31 cellular contexts compared by ENCODE assay signal in the genomic region with DNA sequence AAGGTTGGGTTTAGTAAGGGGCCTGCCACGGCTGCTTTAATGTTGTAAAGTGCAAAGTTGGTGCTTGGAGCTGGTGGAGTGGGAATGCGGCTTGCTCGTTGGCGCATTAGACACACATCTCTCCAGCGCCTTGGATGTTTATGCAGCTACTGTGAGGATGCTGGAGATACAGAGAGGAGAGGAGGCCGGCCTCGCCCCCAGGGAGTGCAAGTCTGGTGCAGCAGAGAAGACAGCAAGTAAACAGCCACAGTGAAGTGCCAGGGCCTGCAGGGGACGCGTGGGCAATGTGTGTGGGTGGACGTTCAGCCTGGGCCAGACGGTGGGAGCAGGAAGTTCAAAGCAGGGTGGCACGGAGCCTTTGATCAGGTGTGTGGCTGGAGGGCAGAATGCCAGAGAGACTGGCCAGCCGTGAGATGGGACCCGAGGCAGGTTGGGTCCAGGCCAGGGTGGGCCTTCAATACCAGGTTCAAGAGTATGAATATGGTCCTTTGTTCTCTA.
A peak's percentile ranks its signal among the peaks of the same experiment; 100 is the strongest.
DNase-seq lines count a peak whose midpoint lies in the region; ATAC-seq, FAIRE-seq and TF ChIP-seq lines count a peak whose summit lies in the region.
"Had no signal": no experiment of that assay in that cellular context is flagged by ENCODE, and none has a peak within 500 bp of the region (broad histone marks: within the 10 kb centered on the region; RNA-seq: fewer than 3 reads in every experiment).

No MANE protein-coding gene starts in this region.

- TF ChIP-seq EP300 in K562 (IDR thresholded peaks at IDR 0.05; ENCODE audit: low read length) (no peak), sigmoid colon (IDR thresholded peaks at IDR 0.05) (no peak)

- H4K5ac ChIP-seq in H9 (ENCODE audit: insufficient read length, low read depth, low read length): no peak overlapping the region

- H3K9me3 ChIP-seq in H9 (ENCODE audit: control insufficient read depth, low read depth, low read length): no peaks in the 10 kb centered on the region
- H3K9me3 ChIP-seq in K562 (replicated peaks; ENCODE audit: control insufficient read depth, insufficient read depth, low read depth, low read length): no peaks in the 10 kb centered on the region
- peaks cover 0 to 2% (median 0%) of the 10 kb centered on the region in 4 donors for H3K9me3 ChIP-seq in sigmoid colon

- H3K9me3 Mint-ChIP-seq in H9 (peaks cover 5 to 16% of the 10 kb centered on the region in 2 experiments), mesothelial cell of epicardium (peaks cover 18% of the 10 kb centered on the region)

- in situ Hi-C loops in K562 (cut with MboI): no loop called here

- H3K4me2 ChIP-seq in H9 (ENCODE audit: insufficient read depth, insufficient read length, low read length): no peak overlapping the region
- no peak overlapping the region for H3K4me2 ChIP-seq in K562 (ENCODE audit: insufficient read depth, low read length)

- no peak overlapping the region for H2AK5ac ChIP-seq in H9 (ENCODE audit: insufficient read length, low read length)

- H3K27me3 ChIP-seq in H9 (ENCODE audit: insufficient read depth, low read length) (no peaks in the 10 kb centered on the region), K562 (ENCODE audit: control insufficient read depth in 2 of 2, insufficient read depth in 2 of 2, low read length in 2 of 2) (no peaks in the 10 kb centered on the region; a peak in 1 of 5 replicates), sigmoid colon (no peaks in the 10 kb centered on the region)

- CTCF ChIA-PET in K562 (lab: Yijun Ruan, JAX; ENCODE audit: low intra/inter-chr PET ratio): no interaction called here

- no peaks in the 10 kb centered on the region for H3K79me1 ChIP-seq in H9 (ENCODE audit: insufficient read depth, low read depth, low read length, poor library complexity, severe bottlenecking)

- no peak overlapping the region for H3K4me3 ChIP-seq in K562
- H3K4me3 ChIP-seq in sigmoid colon: no peak overlapping the region
- H3K4me3 ChIP-seq: left ventricle myocardium inferior, skin epidermis had no signal

- H3K79me2 ChIP-seq in H9 (ENCODE audit: insufficient read depth, low read length) (no peaks in the 10 kb centered on the region), K562 (ENCODE audit: control insufficient read depth, insufficient read depth, low read length) (no peaks in the 10 kb centered on the region)

- H3K18ac ChIP-seq in H9 (ENCODE audit: insufficient read length, low read depth, low read length): no peak overlapping the region

- TF ChIP-seq CTCF in H9 (conservative IDR thresholded peaks at IDR 0.05) (no peak), K562 (IDR thresholded peaks at IDR 0.05 in 2 of 3, conservative IDR thresholded peaks at IDR 0.05 in 1 of 3; ENCODE audit: insufficient read depth in 2 of 3, low read depth in 1 of 3, low read length in 3 of 3) (no peak), mesothelial cell of epicardium (IDR thresholded peaks at IDR 0.05; ENCODE audit: unreplicated experiment) (no peak), sigmoid colon (IDR thresholded peaks at IDR 0.05) (no peak)

- H2BK20ac ChIP-seq in H9 (ENCODE audit: low read depth, low read length, poor library complexity, severe bottlenecking): no peak overlapping the region

- H2BK15ac ChIP-seq in H9 (ENCODE audit: low read depth, low read length): no peak overlapping the region

- H3K9ac ChIP-seq in H9 (ENCODE audit: extremely low read depth, insufficient read length, low read length): no peak overlapping the region
- H3K9ac ChIP-seq in K562 (ENCODE audit: insufficient read depth in 1 of 2, low read depth in 2 of 2, low read length in 2 of 2): no peak overlapping the region

- H3K56ac ChIP-seq in H9 (ENCODE audit: insufficient read length, low read depth, low read length): no peak overlapping the region

- no TSS peak for BruUV-seq in K562 (replicated peaks; lab: Mats Ljungman, UMichigan)

- no peak overlapping the region for H3T11ph ChIP-seq in H9 (ENCODE audit: low read length)

- FAIRE-seq in K562 (lab: Jason Lieb, UNC): no peak
- FAIRE-seq: islet of Langerhans, RCC 7860 had no signal

- H3K4me3 Mint-ChIP-seq in H9 (no peak overlapping the region), mesothelial cell of epicardium (no peak overlapping the region)
- H3K4me3 Mint-ChIP-seq: activated CD4-positive, alpha-beta T cell treated with anti-CD3 and anti-CD28 coated beads, Interleukin-2, amount 10 ng/mL, durations not matched to agents 24 days and 14 days; activated naive CD8-positive, alpha-beta T cell treated with anti-CD3 and anti-CD28 coated beads for 36 hours; dendritic cell treated with granulocyte-macrophage colony-stimulating factor and Interleukin-4, amounts not matched to agents 40 ng/mL and 50 ng/mL, for 4 days; stimulated activated memory B cell treated with anti-CD40 and anti-IgM and Interleukin-4, amounts not matched to agents 10 μg/mL and 1 μg/mL and 100 μg/mL, for 72 hours; WTC11 had no signal

- peak overlapping the region; percentile 49 for H3K14ac ChIP-seq in H9 (ENCODE audit: insufficient read depth, low read length)

- peaks cover 23 to 28% of the 10 kb centered on the region in 2 experiments for H3K4me1 Mint-ChIP-seq in H9
- H3K4me1 Mint-ChIP-seq in mesothelial cell of epicardium: peaks cover 14% of the 10 kb centered on the region
- H3K4me1 Mint-ChIP-seq: activated naive CD8-positive, alpha-beta T cell treated with anti-CD3 and anti-CD28 coated beads for 36 hours; stimulated activated memory B cell treated with anti-CD40 and anti-IgM and Interleukin-4, amounts not matched to agents 10 μg/mL and 1 μg/mL and 100 μg/mL, for 72 hours had no signal

- no peaks in the 10 kb centered on the region for H4K20me1 ChIP-seq in H9 (ENCODE audit: control insufficient read depth, insufficient read depth, insufficient read length)
- no peaks in the 10 kb centered on the region for H4K20me1 ChIP-seq in K562 (replicated peaks; ENCODE audit: control insufficient read depth, insufficient read depth, low read length)

- H3K27ac ChIP-seq in H9 (ENCODE audit: insufficient read length, low read depth, low read length) (no peak overlapping the region), K562 (ENCODE audit: extremely low read depth, low read depth, low read length) (no peak overlapping the region), sigmoid colon (no peak overlapping the region)
- H3K27ac ChIP-seq: C4-2B, HL-60, left ventricle myocardium inferior, skin epidermis had no signal

- no peaks in the 10 kb centered on the region for H3K23me2 ChIP-seq in H9 (ENCODE audit: insufficient read length, low read depth, low read length, poor library complexity, severe bottlenecking)

- no peak overlapping the region for H2BK12ac ChIP-seq in H9 (ENCODE audit: insufficient read length, low read depth, low read length)

- H3K23ac ChIP-seq in H9 (ENCODE audit: insufficient read length, low read depth, low read length): no peak overlapping the region

- H3K4ac ChIP-seq in H9 (ENCODE audit: low read depth, low read length): no peak overlapping the region

- peaks cover 10% of the 10 kb centered on the region; the same call in 1 of the 2 replicates for H3K4me1 ChIP-seq in H9 (ENCODE audit: insufficient read depth, low read length)
- peaks cover 9 to 11% of the 10 kb centered on the region in 2 experiments; a peak in 4 of 5 replicates for H3K4me1 ChIP-seq in K562 (replicated peaks in 1 of 2; ENCODE audit: control insufficient read depth in 2 of 2, insufficient read depth in 2 of 2, low read length in 2 of 2)
- H3K4me1 ChIP-seq in sigmoid colon: no peaks in the 10 kb centered on the region
- H3K4me1 ChIP-seq: left ventricle myocardium inferior had no signal

- H3K27me3 Mint-ChIP-seq in H9 (ENCODE audit: low read depth) (no peaks in the 10 kb centered on the region; the same call in 1 of the 2 replicates), mesothelial cell of epicardium (ENCODE audit: low read depth) (no peaks in the 10 kb centered on the region)
- H3K27me3 Mint-ChIP-seq: activated naive CD8-positive, alpha-beta T cell treated with anti-CD3 and anti-CD28 coated beads for 36 hours had no signal

- H2AFZ ChIP-seq in H9 (ENCODE audit: low read length) (no peak overlapping the region), K562 (ENCODE audit: low read depth, low read length) (peak overlapping the region; percentile 87; the same call in 1 of the 2 replicates)

- no CpG with 5 or more reads among the region's 14 CpGs for WGBS in H9 (ENCODE audit: extremely low coverage, insufficient read length, low lambda C conversion rate)
- 48% methylated on average over 13 of the region's 14 CpGs for WGBS in K562 (ENCODE audit: insufficient coverage, low coverage, missing lambda C conversion rate)
- WGBS in sigmoid colon, 2 donors: 71 to 75% methylated on average over 14 of the region's 14 CpGs

- no peak overlapping the region for H4K8ac ChIP-seq in H9 (replicated peaks; ENCODE audit: insufficient read length, low read depth, low read length)

- H3K36me3 ChIP-seq in K562 (ENCODE audit: control insufficient read depth, insufficient read depth, low read length) (no peaks in the 10 kb centered on the region), sigmoid colon (no peaks in the 10 kb centered on the region)
- H3K36me3 ChIP-seq: left ventricle myocardium inferior had no signal

- intact Hi-C loops in K562 (cut with micrococcal nuclease) (no loop called here), sigmoid colon (cut with DNase I) (no loop called here)

- TF ChIP-seq RAD21 in K562 (CRISPR knock-in tag; conservative IDR thresholded peaks at IDR 0.05 in 1 of 2, IDR thresholded peaks at IDR 0.05 in 1 of 2): no peak

- H2BK120ac ChIP-seq in H9 (ENCODE audit: low read depth, low read length, poor library complexity, severe bottlenecking): no peak overlapping the region

- H4K91ac ChIP-seq in H9 (ENCODE audit: insufficient read length, low read depth, low read length): no peak overlapping the region

- H2BK5ac ChIP-seq in H9 (ENCODE audit: insufficient read length, low read length): no peak overlapping the region

- DNase-seq in H9: no peak
- DNase-seq in K562 (ENCODE audit: extremely low read depth in 1 of 4, low spot score in 3 of 4): no peak
- no peak for DNase-seq in mesothelial cell of epicardium (ENCODE audit: low spot score in 2 of 2, unreplicated experiment in 2 of 2)
- peak; percentile 46 for DNase-seq in sigmoid colon
- no peak for DNase-seq in NCI-H1105 (lab: John Stamatoyannopoulos, UW)
- DNase-seq in UCSD-AML1 (lab: John Stamatoyannopoulos, UW; ENCODE audit: unreplicated experiment): no peak
- no peak for DNase-seq in NOMO-1 treated with dmso at 0.1 percent for 144 hours (lab: John Stamatoyannopoulos, UW; ENCODE audit: unreplicated experiment)
- DNase-seq: activated CD4-positive, alpha-beta T cell treated with anti-CD3 and anti-CD28 coated beads, Interleukin-2, amount 10 ng/mL, durations not matched to agents 24 days and 14 days; activated CD8-positive, alpha-beta memory T cell treated with anti-CD3 and anti-CD28 coated beads for 24 hours; activated naive CD8-positive, alpha-beta T cell treated with anti-CD3 and anti-CD28 coated beads for 36 hours; activated T-cell treated with anti-CD3 and anti-CD28 coated beads for 4 hours; aorta; Calu3; DMS79; GOT3; head of caudate nucleus; Karpas-422; left ventricle myocardium inferior; NCI-H1436; NCI-H2081 treated with DMSO at 0.1 percent for 48 hours; NCI-H446; NCI-H774; trophoblast cell had no signal

- H3K36me3 Mint-ChIP-seq in H9 (ENCODE audit: insufficient read depth in 1 of 3, low read depth in 3 of 3): peaks cover 0 to 13% (median 2%) of the 10 kb centered on the region in 3 experiments; a peak in 3 of 7 replicates
- peaks cover 26% of the 10 kb centered on the region for H3K36me3 Mint-ChIP-seq in mesothelial cell of epicardium
- H3K36me3 Mint-ChIP-seq: activated naive CD8-positive, alpha-beta T cell treated with anti-CD3 and anti-CD28 coated beads for 36 hours had no signal

- H3K27ac Mint-ChIP-seq in H9: no peak overlapping the region
- H3K27ac Mint-ChIP-seq in mesothelial cell of epicardium: peak overlapping the region; percentile 32
- H3K27ac Mint-ChIP-seq: activated CD4-positive, alpha-beta T cell treated with anti-CD3 and anti-CD28 coated beads, Interleukin-2, amount 10 ng/mL, durations not matched to agents 24 days and 14 days; activated naive CD8-positive, alpha-beta T cell treated with anti-CD3 and anti-CD28 coated beads for 36 hours; dendritic cell treated with granulocyte-macrophage colony-stimulating factor and Interleukin-4, amounts not matched to agents 40 ng/mL and 50 ng/mL, for 4 days; stimulated activated memory B cell treated with anti-CD40 and anti-IgM and Interleukin-4, amounts not matched to agents 10 μg/mL and 1 μg/mL and 100 μg/mL, for 72 hours had no signal

- ATAC-seq in K562: no peak
- ATAC-seq: stimulated activated memory B cell treated with anti-CD40 and anti-IgM and Interleukin-4, amounts not matched to agents 10 μg/mL and 1 μg/mL and 100 μg/mL, for 72 hours; WTC11 had no signal

- no peaks in the 10 kb centered on the region for H3K9me1 ChIP-seq in K562 (ENCODE audit: control insufficient read depth, insufficient read depth, low read length)

- POLR2A ChIA-PET in K562 (lab: Yijun Ruan, JAX): interaction anchor here (0.7 to 1.5 kb wide), 7 partner anchors 10 to 382 kb away, joined by 3 to 5 read pairs (median 3); no protein-coding TSS in a partner anchor

- TF ChIP-seq POLR2A in K562 (conservative IDR thresholded peaks at IDR 0.05): no peak
- no peak for TF ChIP-seq POLR2A in sigmoid colon (IDR thresholded peaks at IDR 0.05)
